8 cellular contexts compared by ENCODE assay signal in genomic region chr15:29593086-29593485, GRCh38.
"Had no signal": no experiment of that assay in that cellular context is flagged by ENCODE, and none has a peak within 500 bp of the region (broad histone marks: within the 10 kb centered on the region; RNA-seq: fewer than 3 reads in every experiment).

No MANE protein-coding gene starts in this region.

- H3K27ac Mint-ChIP-seq: HFFc6 had no signal

- H3K9me3 ChIP-seq: HAP-1 had no signal

- H3K9me3 Mint-ChIP-seq: HFFc6 had no signal

- H3K4me3 Mint-ChIP-seq: HFFc6 had no signal

- H3K4me3 ChIP-seq: GM23248, HAP-1, K562 had no signal

- H3K4me1 ChIP-seq: HAP-1 had no signal

- DNase-seq: GM23248, GOT3, H7, HFFc6, IMR-90 had no signal

- H3K36me3 ChIP-seq: HAP-1 had no signal

- ATAC-seq: HCT116, K562 had no signal
